Comparison of ENCODE assay signal across 15 cellular contexts in the genomic region with DNA sequence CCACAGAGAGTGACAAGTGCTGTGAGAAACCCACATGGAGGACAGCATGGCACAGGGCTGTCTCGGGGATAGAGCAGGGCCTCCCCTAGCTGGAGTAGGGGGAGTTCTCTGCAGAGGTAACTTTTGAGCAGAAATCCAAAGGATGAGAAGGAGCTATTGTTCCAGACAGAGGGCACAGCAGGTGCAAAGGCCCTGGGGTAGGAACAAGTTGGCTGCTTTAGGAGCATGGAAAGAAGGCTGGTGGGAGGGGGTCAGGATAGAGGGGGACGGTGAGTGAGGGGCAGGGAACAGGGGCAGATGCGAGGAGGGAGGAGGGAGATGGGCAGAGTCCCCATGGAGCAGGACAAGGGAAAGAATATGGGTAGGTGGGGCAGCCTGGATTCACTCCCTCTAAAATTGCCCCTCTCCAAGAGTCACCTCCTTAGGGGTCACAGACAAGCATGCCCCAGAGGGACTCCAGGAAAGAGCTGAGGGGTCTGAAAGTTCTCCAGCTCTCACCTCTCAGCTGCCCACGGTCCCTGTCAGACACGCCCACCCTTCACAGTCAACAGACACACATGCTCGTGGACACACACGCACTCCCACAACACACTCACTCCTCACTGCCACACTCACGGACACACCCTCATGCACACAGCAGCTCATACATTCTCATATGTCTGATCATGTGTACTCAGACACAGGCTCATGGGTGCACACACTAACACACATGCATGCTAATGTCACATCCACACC.
DNase-seq lines count a peak whose midpoint lies in the region; ATAC-seq and TF ChIP-seq lines count a peak whose summit lies in the region.
"Had no signal": no experiment of that assay in that cellular context is flagged by ENCODE, and none has a peak within 500 bp of the region (broad histone marks: within the 10 kb centered on the region; RNA-seq: fewer than 3 reads in every experiment).

No MANE protein-coding gene starts in this region.

- peak overlapping the region; percentile 68 for H3K9ac ChIP-seq in neuronal stem cell (ENCODE audit: low read depth, low read length, poor library complexity)
- H3K9ac ChIP-seq: BLaER1 had no signal

- H3K4me3 Mint-ChIP-seq in Caco-2 (ENCODE audit: unreplicated experiment): no peak overlapping the region
- no peak overlapping the region for H3K4me3 Mint-ChIP-seq in WTC11

- DNase-seq in Caco-2 (no peak), WTC11 (ENCODE audit: low spot score) (no peak), neuronal stem cell (ENCODE audit: low spot score) (no peak), upper lobe of right lung (peak; percentile 43), GOT3 (lab: John Stamatoyannopoulos, UW) (no peak)
- no peak for DNase-seq in activated naive CD4-positive, alpha-beta T cell treated with Interleukin-2 at 50 U/mL for 16 hours
- DNase-seq: 8988T; AML-193; Calu3; CD4-positive, CD25-positive, alpha-beta regulatory T cell; DMS 273 treated with DMSO at 0.1 percent for 48 hours; KBM-7 had no signal

- peak overlapping the region; percentile 93 for H3K4ac ChIP-seq in neuronal stem cell (ENCODE audit: low read length)

- H3K4me3 ChIP-seq in Caco-2 (ENCODE audit: low read depth, low read length) (no peak overlapping the region), neuronal stem cell (ENCODE audit: low read length in 2 of 2) (no peak overlapping the region), upper lobe of right lung (no peak overlapping the region)
- H3K4me3 ChIP-seq: BLaER1 had no signal

- peak overlapping the region; percentile 82 for H3K23ac ChIP-seq in neuronal stem cell (ENCODE audit: low read depth, low read length, poor library complexity)

- no peak overlapping the region for H2BK120ac ChIP-seq in neuronal stem cell (ENCODE audit: low read depth, low read length)

- peak overlapping the region; percentile 74 for H3K18ac ChIP-seq in neuronal stem cell (ENCODE audit: low read length)

- H4K8ac ChIP-seq in neuronal stem cell (ENCODE audit: low read depth, low read length): peak overlapping the region; percentile 78

- no peaks in the 10 kb centered on the region for H3K79me1 ChIP-seq in neuronal stem cell (ENCODE audit: low read depth, low read length)

- no peaks in the 10 kb centered on the region for H3K27me3 ChIP-seq in Caco-2 (replicated peaks; ENCODE audit: control insufficient read depth, insufficient read depth, low read length)
- no peaks in the 10 kb centered on the region for H3K27me3 ChIP-seq in neuronal stem cell (ENCODE audit: control insufficient read depth in 3 of 3, insufficient read depth in 3 of 3, low read depth in 1 of 3, low read length in 3 of 3)
- no peaks in the 10 kb centered on the region for H3K27me3 ChIP-seq in upper lobe of right lung
- H3K27me3 ChIP-seq: BLaER1 had no signal

- no peaks in the 10 kb centered on the region for H3K4me1 Mint-ChIP-seq in Caco-2 (ENCODE audit: low read depth, unreplicated experiment)
- no peaks in the 10 kb centered on the region for H3K4me1 Mint-ChIP-seq in WTC11
- H3K4me1 Mint-ChIP-seq: CD4-positive, CD25-positive, alpha-beta regulatory T cell had no signal

- POLR2A ChIA-PET in Caco-2 (lab: Charles Lee): no interaction called here
- POLR2A ChIA-PET in WTC11 (lab: Charles Lee): no interaction called here

- H3K36me3 ChIP-seq in Caco-2 (ENCODE audit: control insufficient read depth, insufficient read depth, low read length) (no peaks in the 10 kb centered on the region), neuronal stem cell (replicated peaks in 1 of 2; ENCODE audit: control insufficient read depth in 2 of 2, insufficient read depth in 2 of 2, low read length in 2 of 2) (peaks cover 0 to 3% of the 10 kb centered on the region in 2 donors), upper lobe of right lung (no peaks in the 10 kb centered on the region)
- H3K36me3 ChIP-seq: BLaER1 had no signal

- no peak overlapping the region for H3K4me2 ChIP-seq in neuronal stem cell (ENCODE audit: insufficient read depth, low read length, poor library complexity, severe bottlenecking)
- H3K4me2 ChIP-seq: BLaER1 had no signal

- H3K27ac Mint-ChIP-seq in Caco-2 (ENCODE audit: unreplicated experiment) (peak overlapping the region; percentile 42), WTC11 (peak overlapping the region; percentile 72; the same call in 1 of the 2 replicates)
- H3K27ac Mint-ChIP-seq: CD4-positive, CD25-positive, alpha-beta regulatory T cell had no signal

- peak overlapping the region; percentile 95 for H3K14ac ChIP-seq in neuronal stem cell (ENCODE audit: low read length)

- H3K4me1 ChIP-seq in Caco-2: peaks cover 12% of the 10 kb centered on the region
- peaks cover 0 to 3% of the 10 kb centered on the region in 2 donors for H3K4me1 ChIP-seq in neuronal stem cell (ENCODE audit: control insufficient read depth in 2 of 2, insufficient read depth in 1 of 2, low read depth in 1 of 2, low read length in 2 of 2)
- H3K4me1 ChIP-seq in upper lobe of right lung: no peaks in the 10 kb centered on the region
- H3K4me1 ChIP-seq: BLaER1 had no signal

- H2BK15ac ChIP-seq in neuronal stem cell (ENCODE audit: low read length): no peak overlapping the region

- peak overlapping the region; percentile 95 for H2AK5ac ChIP-seq in neuronal stem cell (ENCODE audit: low read depth, low read length)

- peak overlapping the region; percentile 73 for H2BK12ac ChIP-seq in neuronal stem cell (ENCODE audit: low read length)

- H2AFZ ChIP-seq in neuronal stem cell (ENCODE audit: low read length): no peak overlapping the region

- no peak overlapping the region for H3K27ac ChIP-seq in neuronal stem cell (replicated peaks; ENCODE audit: low read length)
- no peak overlapping the region for H3K27ac ChIP-seq in upper lobe of right lung
- H3K27ac ChIP-seq: BLaER1 had no signal

- no CpG with 5 or more reads among the region's 8 CpGs for WGBS in neuronal stem cell (ENCODE audit: extremely low coverage in 2 of 2, insufficient read length in 2 of 2, insufficient replicate concordance in 1 of 2), 2 donors

- H3K9me3 ChIP-seq in Caco-2: no peaks in the 10 kb centered on the region
- peaks cover 0 to 2% of the 10 kb centered on the region in 2 donors for H3K9me3 ChIP-seq in neuronal stem cell (replicated peaks in 1 of 2; ENCODE audit: control insufficient read depth in 2 of 2, insufficient read depth in 1 of 2, low read depth in 1 of 2, low read length in 2 of 2)
- H3K9me3 ChIP-seq in upper lobe of right lung: no peaks in the 10 kb centered on the region

- H3K36me3 Mint-ChIP-seq in Caco-2 (ENCODE audit: insufficient read depth, unreplicated experiment) (no peaks in the 10 kb centered on the region), WTC11 (peaks cover 13% of the 10 kb centered on the region)

- no peak overlapping the region for H4K91ac ChIP-seq in neuronal stem cell (ENCODE audit: low read depth, low read length, poor library complexity)

- no peaks in the 10 kb centered on the region for H3K27me3 Mint-ChIP-seq in Caco-2 (ENCODE audit: insufficient read depth, unreplicated experiment)
- no peaks in the 10 kb centered on the region for H3K27me3 Mint-ChIP-seq in WTC11 (ENCODE audit: low read depth)
- H3K27me3 Mint-ChIP-seq: CD4-positive, CD25-positive, alpha-beta regulatory T cell had no signal

- TF ChIP-seq CTCF in Caco-2 (IDR thresholded peaks at IDR 0.05; ENCODE audit: insufficient read depth in 1 of 2, low read depth in 1 of 2, low read length in 1 of 2, severe bottlenecking in 1 of 2, unreplicated experiment in 1 of 2) (no peak), WTC11 (IDR thresholded peaks at IDR 0.05) (no peak), upper lobe of right lung (IDR thresholded peaks at IDR 0.05) (no peak)

- H3K9me3 Mint-ChIP-seq in Caco-2 (ENCODE audit: unreplicated experiment) (peaks cover 9% of the 10 kb centered on the region), WTC11 (peaks cover 10% of the 10 kb centered on the region)

- CTCF ChIA-PET in Caco-2 (lab: Charles Lee): interaction anchor here (1.6 kb wide), 1 partner anchor 56 kb away, joined by 5 read pairs; no protein-coding TSS in a partner anchor
- CTCF ChIA-PET in WTC11 (lab: Charles Lee): no interaction called here

- intact Hi-C loops in Caco-2 (cut with micrococcal nuclease; ENCODE audit: unreplicated experiment) (no loop called here), upper lobe of right lung (cut with DNase I) (no loop called here)

- H2BK5ac ChIP-seq in neuronal stem cell (ENCODE audit: low read length): no peak overlapping the region

- ATAC-seq in WTC11 (no peak), upper lobe of right lung (no peak), HG03196 (IDR thresholded peaks at IDR 0.05; ENCODE audit: unreplicated experiment) (no peak)
- ATAC-seq: HCT116 had no signal

- no TSS peak for BruUV-seq in Caco-2 (replicated peaks; lab: Mats Ljungman, UMichigan)

TF ChIP-seq in WTC11, 78 proteins besides CTCF, POLR2A, EP300 and RAD21:
- no peak for TF ChIP-seq ZNF263 (CRISPR knock-in tag; IDR thresholded peaks at IDR 0.05; ENCODE audit: low read depth)
- TF ChIP-seq GTF2I (CRISPR knock-in tag; conservative IDR thresholded peaks at IDR 0.05): 0 out of 2 replicates have a peak, but pooled peaks have one; percentile 25
- TF ChIP-seq, protein P1, sequence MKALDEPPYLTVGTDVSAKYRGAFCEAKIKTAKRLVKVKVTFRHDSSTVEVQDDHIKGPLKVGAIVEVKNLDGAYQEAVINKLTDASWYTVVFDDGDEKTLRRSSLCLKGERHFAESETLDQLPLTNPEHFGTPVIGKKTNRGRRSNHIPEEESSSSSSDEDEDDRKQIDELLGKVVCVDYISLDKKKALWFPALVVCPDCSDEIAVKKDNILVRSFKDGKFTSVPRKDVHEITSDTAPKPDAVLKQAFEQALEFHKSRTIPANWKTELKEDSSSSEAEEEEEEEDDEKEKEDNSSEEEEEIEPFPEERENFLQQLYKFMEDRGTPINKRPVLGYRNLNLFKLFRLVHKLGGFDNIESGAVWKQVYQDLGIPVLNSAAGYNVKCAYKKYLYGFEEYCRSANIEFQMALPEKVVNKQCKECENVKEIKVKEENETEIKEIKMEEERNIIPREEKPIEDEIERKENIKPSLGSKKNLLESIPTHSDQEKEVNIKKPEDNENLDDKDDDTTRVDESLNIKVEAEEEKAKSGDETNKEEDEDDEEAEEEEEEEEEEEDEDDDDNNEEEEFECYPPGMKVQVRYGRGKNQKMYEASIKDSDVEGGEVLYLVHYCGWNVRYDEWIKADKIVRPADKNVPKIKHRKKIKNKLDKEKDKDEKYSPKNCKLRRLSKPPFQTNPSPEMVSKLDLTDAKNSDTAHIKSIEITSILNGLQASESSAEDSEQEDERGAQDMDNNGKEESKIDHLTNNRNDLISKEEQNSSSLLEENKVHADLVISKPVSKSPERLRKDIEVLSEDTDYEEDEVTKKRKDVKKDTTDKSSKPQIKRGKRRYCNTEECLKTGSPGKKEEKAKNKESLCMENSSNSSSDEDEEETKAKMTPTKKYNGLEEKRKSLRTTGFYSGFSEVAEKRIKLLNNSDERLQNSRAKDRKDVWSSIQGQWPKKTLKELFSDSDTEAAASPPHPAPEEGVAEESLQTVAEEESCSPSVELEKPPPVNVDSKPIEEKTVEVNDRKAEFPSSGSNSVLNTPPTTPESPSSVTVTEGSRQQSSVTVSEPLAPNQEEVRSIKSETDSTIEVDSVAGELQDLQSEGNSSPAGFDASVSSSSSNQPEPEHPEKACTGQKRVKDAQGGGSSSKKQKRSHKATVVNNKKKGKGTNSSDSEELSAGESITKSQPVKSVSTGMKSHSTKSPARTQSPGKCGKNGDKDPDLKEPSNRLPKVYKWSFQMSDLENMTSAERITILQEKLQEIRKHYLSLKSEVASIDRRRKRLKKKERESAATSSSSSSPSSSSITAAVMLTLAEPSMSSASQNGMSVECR (CRISPR knock-in tag; IDR thresholded peaks at IDR 0.05; ENCODE audit: borderline replicate concordance): no peak
